9 cellular contexts compared by ENCODE assay signal in genomic region chr9:119802621-119803020, GRCh38.
DNase-seq lines count a peak whose midpoint lies in the region; ATAC-seq and TF ChIP-seq lines count a peak whose summit lies in the region.
"Had no signal": no experiment of that assay in that cellular context is flagged by ENCODE, and none has a peak within 500 bp of the region (broad histone marks: within the 10 kb centered on the region; RNA-seq: fewer than 3 reads in every experiment).

No MANE protein-coding gene starts in this region.

- no peaks in the 10 kb centered on the region for H3K27me3 ChIP-seq in left ventricle myocardium inferior (ENCODE audit: low read depth)
- H3K27me3 ChIP-seq in sigmoid colon: no peaks in the 10 kb centered on the region

- peak; percentile 62 for ATAC-seq in WTC11
- no peak for ATAC-seq in stimulated activated naive CD8-positive, alpha-beta T cell treated with anti-CD3 and anti-CD28 coated beads, Interleukin-15, amount 100 ng/mL, for 72 hours
- no peak for ATAC-seq in GM18505 (IDR thresholded peaks at IDR 0.05; ENCODE audit: unreplicated experiment)

- H3K27ac Mint-ChIP-seq in WTC11: no peak overlapping the region
- no peak overlapping the region for H3K27ac Mint-ChIP-seq in stimulated activated naive CD8-positive, alpha-beta T cell treated with anti-CD3 and anti-CD28 coated beads, Interleukin-15, amount 100 ng/mL, for 72 hours
- H3K27ac Mint-ChIP-seq: activated naive CD4-positive, alpha-beta T cell treated with anti-CD3 and anti-CD28 coated beads, Interleukin-2, amount 50 U/mL, for 24 hours had no signal

- peaks cover 6% of the 10 kb centered on the region; the same call in 1 of the 2 replicates for H3K4me1 Mint-ChIP-seq in WTC11
- H3K4me1 Mint-ChIP-seq in stimulated activated naive CD8-positive, alpha-beta T cell treated with anti-CD3 and anti-CD28 coated beads, Interleukin-15, amount 100 ng/mL, for 72 hours: no peaks in the 10 kb centered on the region
- H3K4me1 Mint-ChIP-seq: activated naive CD4-positive, alpha-beta T cell treated with anti-CD3 and anti-CD28 coated beads, Interleukin-2, amount 50 U/mL, for 24 hours had no signal

- H3K36me3 ChIP-seq in left ventricle myocardium inferior (no peaks in the 10 kb centered on the region), sigmoid colon (no peaks in the 10 kb centered on the region)

- no peak overlapping the region for H3K4me3 Mint-ChIP-seq in WTC11
- no peak overlapping the region for H3K4me3 Mint-ChIP-seq in stimulated activated naive CD8-positive, alpha-beta T cell treated with anti-CD3 and anti-CD28 coated beads, Interleukin-15, amount 100 ng/mL, for 72 hours
- H3K4me3 Mint-ChIP-seq: activated naive CD4-positive, alpha-beta T cell treated with anti-CD3 and anti-CD28 coated beads, Interleukin-2, amount 50 U/mL, for 24 hours had no signal

- TF ChIP-seq EP300 in sigmoid colon (IDR thresholded peaks at IDR 0.05): peak in 3 of 4 donors; percentile 25 to 72 (median 37)

- H3K36me3 Mint-ChIP-seq in WTC11: no peaks in the 10 kb centered on the region
- H3K36me3 Mint-ChIP-seq: activated naive CD4-positive, alpha-beta T cell treated with anti-CD3 and anti-CD28 coated beads, Interleukin-2, amount 50 U/mL, for 24 hours had no signal

- intact Hi-C loops in left ventricle myocardium inferior (cut with micrococcal nuclease) (no loop called here), sigmoid colon (cut with DNase I) (loop anchor here (5.0 kb wide), 1 partner anchor 65 kb away; no protein-coding TSS in a partner anchor)

- H3K4me1 ChIP-seq in left ventricle myocardium inferior (peaks cover 16% of the 10 kb centered on the region), sigmoid colon (peaks cover 0 to 17% (median 11%) of the 10 kb centered on the region in 4 donors)

- H3K9me3 ChIP-seq in left ventricle myocardium inferior (replicated peaks): peaks cover 6% of the 10 kb centered on the region
- H3K9me3 ChIP-seq in sigmoid colon: no peaks in the 10 kb centered on the region

- H3K9me3 Mint-ChIP-seq in WTC11: no peaks in the 10 kb centered on the region
- H3K9me3 Mint-ChIP-seq in stimulated activated naive CD8-positive, alpha-beta T cell treated with anti-CD3 and anti-CD28 coated beads, Interleukin-15, amount 100 ng/mL, for 72 hours: peaks cover 0 to 4% of the 10 kb centered on the region in 2 donors
- H3K9me3 Mint-ChIP-seq: activated naive CD4-positive, alpha-beta T cell treated with anti-CD3 and anti-CD28 coated beads, Interleukin-2, amount 50 U/mL, for 24 hours had no signal

- DNase-seq in EH (ENCODE audit: low read depth) (peak; percentile 1), WTC11 (ENCODE audit: low spot score) (no peak), left ventricle myocardium inferior (peak; percentile 51), sigmoid colon (peak; percentile 85), ACHN (no peak), OCI-M2 (lab: John Stamatoyannopoulos, UW; ENCODE audit: unreplicated experiment) (no peak)
- DNase-seq in stimulated activated naive CD8-positive, alpha-beta T cell treated with anti-CD3 and anti-CD28 coated beads, Interleukin-15, amount 100 ng/mL, for 72 hours: no peak

- TF ChIP-seq POLR2A in sigmoid colon (IDR thresholded peaks at IDR 0.05) (no peak), GM18505 (IDR thresholded peaks at IDR 0.05; ENCODE audit: borderline replicate concordance, extremely low read depth, insufficient read depth, insufficient read length) (no peak)

- WGBS in sigmoid colon, 2 donors: 15 to 27% methylated on average over 6 of the region's 6 CpGs

- in situ Hi-C loops in ACHN (cut with HindIII; ENCODE audit: low pct_ligation_motif_present, low pct_unique_long_range_greater_than_20kb, low sequenced_read_pairs): no loop called here

- H3K27ac ChIP-seq in left ventricle myocardium inferior (replicated peaks) (peak overlapping the region; percentile 65), sigmoid colon (peak overlapping the region in 3 of 4 donors; percentile 45 to 66 (median 58))

- POLR2A ChIA-PET in WTC11 (lab: Charles Lee): no interaction called here

- H3K27me3 Mint-ChIP-seq in WTC11 (ENCODE audit: low read depth): peaks cover 3% of the 10 kb centered on the region; the same call in 1 of the 2 replicates
- no peaks in the 10 kb centered on the region for H3K27me3 Mint-ChIP-seq in stimulated activated naive CD8-positive, alpha-beta T cell treated with anti-CD3 and anti-CD28 coated beads, Interleukin-15, amount 100 ng/mL, for 72 hours
- H3K27me3 Mint-ChIP-seq: activated naive CD4-positive, alpha-beta T cell treated with anti-CD3 and anti-CD28 coated beads, Interleukin-2, amount 50 U/mL, for 24 hours had no signal

- peak overlapping the region; percentile 12 for H3K4me3 ChIP-seq in left ventricle myocardium inferior
- H3K4me3 ChIP-seq in sigmoid colon: no peak overlapping the region

- CTCF ChIA-PET in WTC11 (lab: Charles Lee): interaction anchor here (1.9 kb wide), 1 partner anchor 166 kb away, joined by 5 read pairs; no protein-coding TSS in a partner anchor

- TF ChIP-seq CTCF in WTC11 (IDR thresholded peaks at IDR 0.05): no peak
- TF ChIP-seq CTCF in left ventricle myocardium inferior (IDR thresholded peaks at IDR 0.05; ENCODE audit: borderline replicate concordance): no peak
- no peak for TF ChIP-seq CTCF in sigmoid colon (IDR thresholded peaks at IDR 0.05)

TF ChIP-seq in WTC11, 78 proteins besides CTCF, POLR2A, EP300 and RAD21:
- no peak for TF ChIP-seq IRF1 (CRISPR knock-in tag; IDR thresholded peaks at IDR 0.05)
- no peak for TF ChIP-seq RELA (CRISPR knock-in tag; IDR thresholded peaks at IDR 0.05; ENCODE audit: borderline replicate concordance)
- TF ChIP-seq PREB (CRISPR knock-in tag; IDR thresholded peaks at IDR 0.05; ENCODE audit: borderline replicate concordance): no peak
- no peak for TF ChIP-seq TCF7 (CRISPR knock-in tag; IDR thresholded peaks at IDR 0.05; ENCODE audit: low read depth)
- TF ChIP-seq ATF2 (CRISPR knock-in tag; IDR thresholded peaks at IDR 0.05; ENCODE audit: borderline replicate concordance, low read depth): no peak
- no peak for TF ChIP-seq EMX1 (CRISPR knock-in tag; IDR thresholded peaks at IDR 0.05)
- TF ChIP-seq TP53 (CRISPR knock-in tag; IDR thresholded peaks at IDR 0.05): no peak

Comparison
In these comparisons a context has a peak if more than half of its experiments do, and no peak if none do; other contexts are left out.
1. DNase-seq: peak in EH (single experiment), left ventricle myocardium inferior (single experiment) and sigmoid colon (single experiment); none in WTC11 (single experiment), stimulated activated naive CD8-positive, alpha-beta T cell treated with anti-CD3 and anti-CD28 coated beads, Interleukin-15, amount 100 ng/mL, for 72 hours (0 of 2), ACHN (single experiment) and OCI-M2 (single experiment).